9 cellular contexts compared by ENCODE assay signal in genomic region chr16:28924399-28924761, GRCh38. TPM values are rescaled to one million over a fixed set of nuclear protein-coding genes. Genes with fewer than 3 reads are reported as not detected.
DNase-seq lines count a peak whose midpoint lies in the region; ATAC-seq and TF ChIP-seq lines count a peak whose summit lies in the region.
"Had no signal": no experiment of that assay in that cellular context is flagged by ENCODE, and none has a peak within 500 bp of the region (broad histone marks: within the 10 kb centered on the region; RNA-seq: fewer than 3 reads in every experiment).

No MANE protein-coding gene starts in this region.

- TF ChIP-seq CTCF in osteocyte (IDR thresholded peaks at IDR 0.05) (no peak), GM10266 (IDR thresholded peaks at IDR 0.05; ENCODE audit: control insufficient read depth, insufficient read depth, low read depth, missing control alignments) (no peak)

- H3K9me3 Mint-ChIP-seq in effector memory CD8-positive, alpha-beta T cell, result no peaks in the 10 kb centered on the region
- H3K9me3 Mint-ChIP-seq in osteocyte (ENCODE audit: unreplicated experiment), result no peaks in the 10 kb centered on the region

- no peak for ATAC-seq in effector memory CD8-positive, alpha-beta T cell (replicated peaks)
- no peak for ATAC-seq in GM21737 (IDR thresholded peaks at IDR 0.05; ENCODE audit: unreplicated experiment)

- peaks cover 14 to 21% of the 10 kb centered on the region in 2 donors for H3K4me1 Mint-ChIP-seq in effector memory CD8-positive, alpha-beta T cell (ENCODE audit: low read depth in 2 of 2)
- H3K4me1 Mint-ChIP-seq in osteocyte (ENCODE audit: unreplicated experiment), result peaks cover 10% of the 10 kb centered on the region

- no peaks in the 10 kb centered on the region for H3K9me3 ChIP-seq in ES-I3 (ENCODE audit: control insufficient read depth, insufficient read depth, low read length)
- no peaks in the 10 kb centered on the region for H3K9me3 ChIP-seq in KOPT-K1 (ENCODE audit: insufficient read depth, low read length, poor library complexity, severe bottlenecking)

- peak overlapping the region; percentile 48 for H3K9ac ChIP-seq in ES-I3 (ENCODE audit: low read depth, low read length)

- peaks cover under 1% of the 10 kb centered on the region; the same call in 1 of the 2 replicates for H3K36me3 ChIP-seq in ES-I3 (ENCODE audit: insufficient read depth, low read length)
- peaks cover 40% of the 10 kb centered on the region for H3K36me3 ChIP-seq in KOPT-K1 (ENCODE audit: insufficient read depth, low read length)

- H3K27ac ChIP-seq in KOPT-K1 (ENCODE audit: low read depth, low read length, poor library complexity, severe bottlenecking), result peak overlapping the region; percentile 99

- peaks cover 4% of the 10 kb centered on the region for H3K4me1 ChIP-seq in ES-I3 (ENCODE audit: insufficient read depth, low read length)

- DNase-seq in effector memory CD8-positive, alpha-beta T cell, result peak in 1 of 3 experiments; percentile 2
- no peak for DNase-seq in osteocyte (ENCODE audit: extremely low spot score, unreplicated experiment)
- no peak for DNase-seq in NCI-H2081 treated with DMSO at 0.1 percent for 48 hours (lab: John Stamatoyannopoulos, UW)
- DNase-seq in cortex of kidney (lab: John Stamatoyannopoulos, UW), result no peak
- DNase-seq in GM10266 (ENCODE audit: extremely low spot score), result no peak

- H3K27ac Mint-ChIP-seq in effector memory CD8-positive, alpha-beta T cell, result peak overlapping the region; percentile 95 to 96
- H3K27ac Mint-ChIP-seq in osteocyte (ENCODE audit: unreplicated experiment), result no peak overlapping the region

- peaks cover 34% of the 10 kb centered on the region for H3K36me3 Mint-ChIP-seq in effector memory CD8-positive, alpha-beta T cell (ENCODE audit: insufficient read depth)
- H3K36me3 Mint-ChIP-seq in osteocyte (ENCODE audit: unreplicated experiment), result no peaks in the 10 kb centered on the region

- H3K4me3 Mint-ChIP-seq in effector memory CD8-positive, alpha-beta T cell, result peak overlapping the region; percentile 89 to 92
- peak overlapping the region; percentile 93 for H3K4me3 Mint-ChIP-seq in osteocyte (ENCODE audit: unreplicated experiment)

- no peaks in the 10 kb centered on the region for H3K27me3 Mint-ChIP-seq in effector memory CD8-positive, alpha-beta T cell
- no peaks in the 10 kb centered on the region for H3K27me3 Mint-ChIP-seq in osteocyte (ENCODE audit: unreplicated experiment)

RNA-seq across cellular contexts. Expression of gene RABEP2, which starts 0.7 kb away (rescaled TPM):
- total RNA-seq in osteocyte, result 19.3 and 20.0 TPM in 2 replicates

RNA-seq across cellular contexts. Expression of gene CD19, which starts 7.4 kb away (rescaled TPM):
- total RNA-seq in osteocyte, result not detected in 2 replicates
- total RNA-seq: NCI-H460 had no signal

RNA-seq across cellular contexts. Expression of gene NFATC2IP, which starts 26.4 kb away (rescaled TPM):
- 34.9 and 39.5 TPM in 2 replicates for total RNA-seq in osteocyte

RNA-seq across cellular contexts. Expression of gene ATP2A1, which starts 46.1 kb away (rescaled TPM):
- total RNA-seq in osteocyte, result 0.42 and 0.64 TPM in 2 replicates

RNA-seq across cellular contexts. Expression of gene SPNS1, which starts 50.2 kb away (rescaled TPM):
- 89.5 and 96.6 TPM in 2 replicates for total RNA-seq in osteocyte
